8 cellular contexts compared by ENCODE assay signal in the genomic region with DNA sequence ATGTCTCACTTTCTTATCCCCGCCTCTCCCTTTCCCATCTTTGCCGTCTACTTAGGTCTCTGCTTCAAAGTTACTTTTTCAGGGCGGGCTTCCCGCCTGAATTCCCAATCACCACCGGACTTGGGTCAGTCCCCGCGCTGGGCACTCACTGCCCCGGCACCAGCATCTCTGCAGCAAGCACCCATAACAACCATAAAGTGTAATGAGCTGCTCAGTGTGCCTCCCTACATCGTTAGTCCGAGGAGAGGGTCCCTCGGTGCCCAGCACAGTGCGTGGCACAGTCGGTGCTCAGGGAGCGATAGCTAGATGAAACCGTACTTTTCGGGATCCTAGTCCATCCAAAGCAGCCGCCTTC. TPM values are rescaled to one million over a fixed set of nuclear protein-coding genes. Genes with fewer than 3 reads are reported as not detected.
A peak's percentile ranks its signal among the peaks of the same experiment; 100 is the strongest.
DNase-seq lines count a peak whose midpoint lies in the region; ATAC-seq and TF ChIP-seq lines count a peak whose summit lies in the region.

No MANE protein-coding gene starts in this region.

- H3K4me1 ChIP-seq in DND-41 (ENCODE audit: insufficient read depth, low read length) (peaks cover 31% of the 10 kb centered on the region), SJCRH30 (peaks cover 5% of the 10 kb centered on the region; the same call in 1 of the 2 replicates), parathyroid adenoma (peaks cover 6% of the 10 kb centered on the region)

- H3K27me3 ChIP-seq in DND-41 (ENCODE audit: insufficient read depth, low read length, poor library complexity) (no peaks in the 10 kb centered on the region), SJCRH30 (no peaks in the 10 kb centered on the region), parathyroid adenoma (ENCODE audit: control insufficient read depth, insufficient read depth, low read length) (no peaks in the 10 kb centered on the region)

- no peak for TF ChIP-seq CTCF in DND-41 (IDR thresholded peaks at IDR 0.05; ENCODE audit: borderline replicate concordance, extremely low read depth, low read length, poor library complexity, severe bottlenecking)
- TF ChIP-seq CTCF in parathyroid adenoma (IDR thresholded peaks at IDR 0.05): no peak
- TF ChIP-seq CTCF in GM10248 (IDR thresholded peaks at IDR 0.05; ENCODE audit: control extremely low read depth, extremely low read depth, low read depth, missing control alignments): no peak

- H3K36me3 ChIP-seq in DND-41 (ENCODE audit: insufficient read depth, low read length) (peaks cover 27% of the 10 kb centered on the region), SJCRH30 (peaks cover 19% of the 10 kb centered on the region), parathyroid adenoma (ENCODE audit: control insufficient read depth, insufficient read depth, low read length) (no peaks in the 10 kb centered on the region)

- H3K4me3 ChIP-seq in DND-41 (ENCODE audit: low read depth in 1 of 2, low read length in 2 of 2) (peak overlapping the region in 1 of 2 experiments; percentile 88; a peak in 3 of 4 replicates), SJCRH30 (peak overlapping the region; percentile 96), parathyroid adenoma (ENCODE audit: low read depth, low read length) (peak overlapping the region; percentile 80)

- H3K4me2 ChIP-seq in DND-41 (ENCODE audit: insufficient read depth, low read length) (peak overlapping the region; percentile 96), parathyroid adenoma (ENCODE audit: low read length) (peak overlapping the region; percentile 67)

- H2AFZ ChIP-seq in DND-41 (ENCODE audit: low read depth, low read length) (peak overlapping the region; percentile 98), parathyroid adenoma (peak overlapping the region; percentile 98)

- DNase-seq in DND-41 (no peak), SJCRH30 (no peak), GM10248 (ENCODE audit: extremely low spot score) (no peak)

- H3K9ac ChIP-seq in DND-41 (ENCODE audit: low read depth, low read length): peak overlapping the region; percentile 95
- H3K9ac ChIP-seq in parathyroid adenoma: no peak overlapping the region

- H3K27ac ChIP-seq in DND-41 (ENCODE audit: low read length) (peak overlapping the region; percentile 87), SJCRH30 (peak overlapping the region; percentile 93; the same call in 1 of the 2 replicates), parathyroid adenoma (peak overlapping the region; percentile 85)

- ATAC-seq in DND-41 (ENCODE audit: insufficient read depth, low read depth): no peak
- peak; percentile 1 for ATAC-seq in esophagus mucosa
- ATAC-seq in HG03521 (IDR thresholded peaks at IDR 0.05; ENCODE audit: unreplicated experiment): no peak
- no peak for ATAC-seq in GM19455 (IDR thresholded peaks at IDR 0.05; ENCODE audit: unreplicated experiment)
- ATAC-seq in HG03571 (IDR thresholded peaks at IDR 0.05; ENCODE audit: unreplicated experiment): no peak

- no peaks in the 10 kb centered on the region for H3K9me3 ChIP-seq in DND-41 (ENCODE audit: insufficient read depth, low read length, severe bottlenecking)
- no peaks in the 10 kb centered on the region for H3K9me3 ChIP-seq in SJCRH30 (replicated peaks)
- H3K9me3 ChIP-seq in parathyroid adenoma (ENCODE audit: control insufficient read depth, low read length): no peaks in the 10 kb centered on the region

- H4K20me1 ChIP-seq in DND-41 (ENCODE audit: insufficient read depth, low read length): peaks cover 33% of the 10 kb centered on the region; the same call in 1 of the 2 replicates

- POLR2A ChIA-PET in GM10248 (lab: Yijun Ruan, JAX): no interaction called here

- peaks cover 43% of the 10 kb centered on the region for H3K79me2 ChIP-seq in DND-41 (ENCODE audit: insufficient read depth, low read length)
- H3K79me2 ChIP-seq in parathyroid adenoma: no peaks in the 10 kb centered on the region

- CTCF ChIA-PET in GM10248 (lab: Yijun Ruan, JAX): no interaction called here

RNA-seq across cellular contexts. Expression of gene CTPS1, which starts 0.6 kb away (rescaled TPM):
- 96.2 and 112 TPM in 2 replicates for total RNA-seq in SJCRH30 (2014; rRNA removed; shearing (Covaris generic))
- 24.0 TPM for total RNA-seq in esophagus mucosa

RNA-seq across cellular contexts. Expression of gene SLFNL1, which starts 42.7 kb away (rescaled TPM):
- total RNA-seq in SJCRH30 (2014; rRNA removed; shearing (Covaris generic)): 0.18 and 0.26 TPM in 2 replicates
- total RNA-seq in esophagus mucosa: 0.08 TPM
